8 cellular contexts compared by ENCODE assay signal in genomic region chrX:14872851-14873675, GRCh38. TPM values are rescaled to one million over a fixed set of nuclear protein-coding genes. Genes with fewer than 3 reads are reported as not detected.
DNase-seq lines count a peak whose midpoint lies in the region; ATAC-seq and TF ChIP-seq lines count a peak whose summit lies in the region.

FANCB (minus strand) TSS chrX:14873069; CDS start chrX:14865510, 7,559 bp downstream.
MOSPD2 (plus strand) TSS chrX:14873421; CDS start chrX:14873529, 108 bp downstream.

- no peaks in the 10 kb centered on the region for H4K20me1 ChIP-seq in KMS-11 (ENCODE audit: insufficient read depth)

- BruUV-seq in Panc1 (replicated peaks; lab: Mats Ljungman, UMichigan): no TSS peak

- H3K36me3 ChIP-seq in KMS-11 (ENCODE audit: insufficient read depth) (no peaks in the 10 kb centered on the region), Panc1 (ENCODE audit: control insufficient read depth, insufficient read depth, low read length) (no peaks in the 10 kb centered on the region), muscle layer of colon (ENCODE audit: insufficient read depth, low read length) (no peaks in the 10 kb centered on the region)

- POLR2A ChIA-PET in Panc1 (lab: Charles Lee): no interaction called here

- H3K4me1 ChIP-seq in KMS-11 (ENCODE audit: low read depth, poor library complexity, severe bottlenecking): peaks cover 17% of the 10 kb centered on the region
- H3K4me1 ChIP-seq in Panc1 (ENCODE audit: control insufficient read depth, insufficient read depth, low read length): no peaks in the 10 kb centered on the region
- H3K4me1 ChIP-seq in muscle layer of colon (ENCODE audit: insufficient read depth, low read length): no peaks in the 10 kb centered on the region

- peaks cover 39% of the 10 kb centered on the region for H3K79me2 ChIP-seq in KMS-11 (ENCODE audit: insufficient read depth, low read depth)

- H3K9me3 ChIP-seq in Panc1 (ENCODE audit: control insufficient read depth, insufficient read depth, low read depth, low read length) (no peaks in the 10 kb centered on the region), muscle layer of colon (ENCODE audit: low read length) (no peaks in the 10 kb centered on the region)

- H3K27me3 ChIP-seq in KMS-11 (ENCODE audit: insufficient read depth, low read depth): no peaks in the 10 kb centered on the region
- no peaks in the 10 kb centered on the region for H3K27me3 ChIP-seq in Panc1 (ENCODE audit: control insufficient read depth, insufficient read depth, low read length)
- no peaks in the 10 kb centered on the region for H3K27me3 ChIP-seq in muscle layer of colon (ENCODE audit: control insufficient read depth in 1 of 2, insufficient read depth in 2 of 2, low read length in 2 of 2)

- CTCF ChIA-PET in Panc1 (lab: Charles Lee): no interaction called here

- intact Hi-C loops in Panc1 (cut with micrococcal nuclease; ENCODE audit: unreplicated experiment): no loop called here

- peak within 1 kb of the TSS; percentile 45 for H3K27ac ChIP-seq in KMS-11
- H3K27ac ChIP-seq in Panc1 (ENCODE audit: low read length): peak within 1 kb of the TSS; percentile 72
- H3K27ac ChIP-seq in muscle layer of colon (ENCODE audit: low read depth, low read length): peak within 1 kb of the TSS; percentile 19

- TF ChIP-seq CTCF in KMS-11 (conservative IDR thresholded peaks at IDR 0.05; ENCODE audit: low read depth, low read length) (no peak), Panc1 (IDR thresholded peaks at IDR 0.05) (no peak)

- peak within 1 kb of the TSS; percentile 71 for H2AFZ ChIP-seq in KMS-11 (ENCODE audit: low read depth)

- no peak within 1 kb of the TSS for H3K4me3 ChIP-seq in KMS-11 (IDR thresholded peaks at IDR 0.05; ENCODE audit: insufficient read depth, low read depth, low read length)
- peak within 1 kb of the TSS; percentile 68 to 87 for H3K4me3 ChIP-seq in Panc1 (ENCODE audit: low read depth in 2 of 2, low read length in 2 of 2)
- peak within 1 kb of the TSS; percentile 62 to 71 for H3K4me3 ChIP-seq in muscle layer of colon (ENCODE audit: low read depth in 1 of 2, low read length in 2 of 2)

- DNase-seq in DMS79 treated with DMSO at 0.1 percent for 48 hours (lab: John Stamatoyannopoulos, UW): peak; percentile 60
- peak; percentile 46 for DNase-seq in Panc1 (ENCODE audit: low read depth, low spot score)
- DNase-seq in activated T-cell treated with anti-CD3 and anti-CD28 coated beads, Interleukin-2, amount 50 U/mL, for 48 hours: peak; percentile 92 to 94
- peak; percentile 81 to 88 for DNase-seq in stimulated activated CD8-positive, alpha-beta memory T cell treated with anti-CD3 and anti-CD28 coated beads, Interleukin-7, amount 100 ng/mL, for 1 hour (ENCODE audit: low read depth in 2 of 2)

- ATAC-seq in GM21786 (IDR thresholded peaks at IDR 0.05; ENCODE audit: unreplicated experiment) (peak; percentile 93), Panc1 (peak; percentile 98), esophagus mucosa (peak; percentile 99)

- H3K4me2 ChIP-seq in KMS-11: peak within 1 kb of the TSS; percentile 78

- in situ Hi-C loops in Panc1 (cut with HindIII; ENCODE audit: low pct_unique_long_range_greater_than_20kb, low sequenced_read_pairs): no loop called here

- H3K9ac ChIP-seq in KMS-11 (peak within 1 kb of the TSS; percentile 69), muscle layer of colon (ENCODE audit: low read length) (peak within 1 kb of the TSS; percentile 26)

RNA-seq across cellular contexts. Expression of gene FANCB, which starts in this region (rescaled TPM):
- total RNA-seq in Panc1 (2021; ENCODE audit: unreplicated experiment): 4.8 TPM
- polyA plus RNA-seq in Panc1 (2012; ENCODE audit: insufficient read length): 0.73 TPM
- 2.8 TPM for total RNA-seq in esophagus mucosa

RNA-seq across cellular contexts. Expression of gene MOSPD2, which starts in this region (rescaled TPM):
- total RNA-seq in Panc1 (2021; ENCODE audit: unreplicated experiment) (8.7 TPM), esophagus mucosa (8.5 TPM)
- polyA plus RNA-seq in Panc1 (2012; ENCODE audit: insufficient read length): 3.7 TPM

Comparison
In these comparisons a context has a peak if more than half of its experiments do, and no peak if none do; other contexts are left out.
1. H3K27ac ChIP-seq: peak in every context shown above with its lines; median percentile 72 in Panc1; 45 in KMS-11; 19 in muscle layer of colon.